28 cellular contexts compared by ENCODE assay signal in genomic region chr3:154275308-154275707, GRCh38.
"Had no signal": no experiment of that assay in that cellular context is flagged by ENCODE, and none has a peak within 500 bp of the region (broad histone marks: within the 10 kb centered on the region; RNA-seq: fewer than 3 reads in every experiment).

No MANE protein-coding gene starts in this region.

- DNase-seq: activated CD4-positive, alpha-beta T cell treated with anti-CD3 and anti-CD28 coated beads for 48 hours; activated CD4-positive, alpha-beta T cell treated with anti-CD3 and anti-CD28 coated beads, Interleukin-2, amount 50 U/mL, for 48 hours; activated CD8-positive, alpha-beta memory T cell treated with anti-CD3 and anti-CD28 coated beads for 24 hours; activated effector memory CD4-positive, alpha-beta T cell treated with Interleukin-2 at 50 U/mL for 16 hours; activated naive CD4-positive, alpha-beta T cell treated with anti-CD3 and anti-CD28 coated beads for 36 hours; activated naive CD8-positive, alpha-beta T cell treated with anti-CD3 and anti-CD28 coated beads for 36 hours; adrenal gland; brain microvascular endothelial cell; central memory CD4-positive, alpha-beta T cell; endodermal cell; esophagus squamous epithelium; gastrocnemius medialis; glutamatergic neuron; hippocampal formation; left cardiac atrium; sigmoid colon; small intestine; stimulated activated CD4-positive, alpha-beta T cell treated with anti-CD3 and anti-CD28 coated beads, Interleukin-4, amount 100 ng/mL, for 24 hours; stimulated activated naive CD8-positive, alpha-beta T cell treated with anti-CD3 and anti-CD28 coated beads, Interleukin-15, amount 100 ng/mL, for 72 hours; T-helper 1 cell; T-helper 9 cell; upper lobe of left lung; WERI-Rb-1 had no signal

- H3K9me3 ChIP-seq: adrenal gland, ascending aorta, esophagus squamous epithelium, gastrocnemius medialis, sigmoid colon, upper lobe of left lung had no signal

- H3K4me1 Mint-ChIP-seq: endodermal cell; nephron; stimulated activated effector memory CD8-positive, alpha-beta T cell treated with anti-CD3 and anti-CD28 coated beads, Interleukin-12 subunit alpha, Interleukin-12 subunit beta, amount 100 ng/mL, for 72 hours; stimulated activated naive CD8-positive, alpha-beta T cell treated with anti-CD3 and anti-CD28 coated beads, Interleukin-15, amount 100 ng/mL, for 72 hours had no signal

- H3K4me1 ChIP-seq: adrenal gland, esophagus squamous epithelium had no signal

- H3K4me3 Mint-ChIP-seq: activated naive CD4-positive, alpha-beta T cell treated with anti-CD3 and anti-CD28 coated beads for 36 hours; activated naive CD8-positive, alpha-beta T cell treated with anti-CD3 and anti-CD28 coated beads for 36 hours; dendritic cell treated with granulocyte-macrophage colony-stimulating factor and Interleukin-4, amounts not matched to agents 40 ng/mL and 50 ng/mL, for 4 days; endodermal cell; nephron; stimulated activated effector memory CD8-positive, alpha-beta T cell treated with anti-CD3 and anti-CD28 coated beads, Interleukin-12 subunit alpha, Interleukin-12 subunit beta, amount 100 ng/mL, for 72 hours; stimulated activated naive CD8-positive, alpha-beta T cell treated with anti-CD3 and anti-CD28 coated beads, Interleukin-15, amount 100 ng/mL, for 72 hours had no signal

- H3K4me3 ChIP-seq: adrenal gland, ascending aorta, esophagus squamous epithelium, gastrocnemius medialis, sigmoid colon, upper lobe of left lung had no signal

- H3K9me3 Mint-ChIP-seq: activated naive CD4-positive, alpha-beta T cell treated with anti-CD3 and anti-CD28 coated beads for 36 hours; dendritic cell treated with granulocyte-macrophage colony-stimulating factor and Interleukin-4, amounts not matched to agents 40 ng/mL and 50 ng/mL, for 4 days; endodermal cell; nephron; stimulated activated effector memory CD8-positive, alpha-beta T cell treated with anti-CD3 and anti-CD28 coated beads, Interleukin-12 subunit alpha, Interleukin-12 subunit beta, amount 100 ng/mL, for 72 hours; stimulated activated naive CD8-positive, alpha-beta T cell treated with anti-CD3 and anti-CD28 coated beads, Interleukin-15, amount 100 ng/mL, for 72 hours had no signal

- ATAC-seq: activated CD4-positive, CD25-positive, alpha-beta regulatory T cell treated with anti-CD3 and anti-CD28 coated beads, Interleukin-2, amount 50 U/mL, for 24 hours; gastrocnemius medialis; stimulated activated effector memory CD8-positive, alpha-beta T cell treated with anti-CD3 and anti-CD28 coated beads, Interleukin-12 subunit alpha, Interleukin-12 subunit beta, amount 100 ng/mL, for 72 hours; stimulated activated naive CD8-positive, alpha-beta T cell treated with anti-CD3 and anti-CD28 coated beads, Interleukin-15, amount 100 ng/mL, for 72 hours had no signal

- H3K27ac ChIP-seq: adrenal gland, ascending aorta, brain microvascular endothelial cell, esophagus squamous epithelium, sigmoid colon, WERI-Rb-1 had no signal

- H3K27me3 Mint-ChIP-seq: activated naive CD8-positive, alpha-beta T cell treated with anti-CD3 and anti-CD28 coated beads for 36 hours; dendritic cell treated with granulocyte-macrophage colony-stimulating factor and Interleukin-4, amounts not matched to agents 40 ng/mL and 50 ng/mL, for 4 days; stimulated activated naive CD8-positive, alpha-beta T cell treated with anti-CD3 and anti-CD28 coated beads, Interleukin-15, amount 100 ng/mL, for 72 hours had no signal

- H3K27me3 ChIP-seq: adrenal gland, ascending aorta, brain microvascular endothelial cell, esophagus squamous epithelium, gastrocnemius medialis, sigmoid colon, upper lobe of left lung had no signal

- H3K27ac Mint-ChIP-seq: activated naive CD4-positive, alpha-beta T cell treated with anti-CD3 and anti-CD28 coated beads for 36 hours; dendritic cell treated with granulocyte-macrophage colony-stimulating factor and Interleukin-4, amounts not matched to agents 40 ng/mL and 50 ng/mL, for 4 days; endodermal cell; nephron; stimulated activated naive CD8-positive, alpha-beta T cell treated with anti-CD3 and anti-CD28 coated beads, Interleukin-15, amount 100 ng/mL, for 72 hours had no signal
